1 cellular context compared by ENCODE assay signal in genomic region chr14:24052656-24053547, GRCh38.
A peak's percentile ranks its signal among the peaks of the same experiment; 100 is the strongest.
TF ChIP-seq lines count a peak whose summit lies in the region.

No MANE protein-coding gene starts in this region.

TF ChIP-seq in K562, 482 proteins besides CTCF, POLR2A, EP300 and RAD21:
- TF ChIP-seq TARDBP (IDR thresholded peaks at IDR 0.05) (no peak), MIER1 (IDR thresholded peaks at IDR 0.05; ENCODE audit: low read depth) (peak; percentile 17; the same call in 1 of the 2 replicates), TBP (optimal IDR thresholded peaks at IDR 0.05; ENCODE audit: low read depth, low read length) (no peak), TAF1 (IDR thresholded peaks at IDR 0.05; ENCODE audit: control insufficient read depth, extremely low read depth, insufficient read depth, low read length, severe bottlenecking) (no peak), CBFB (CRISPR knock-in tag; IDR thresholded peaks at IDR 0.05) (no peak), DMBX1 (CRISPR knock-in tag; IDR thresholded peaks at IDR 0.05; ENCODE audit: borderline replicate concordance) (no peak), EGR1 (conservative IDR thresholded peaks at IDR 0.05) (peak; percentile 49)
- TF ChIP-seq, protein P1, sequence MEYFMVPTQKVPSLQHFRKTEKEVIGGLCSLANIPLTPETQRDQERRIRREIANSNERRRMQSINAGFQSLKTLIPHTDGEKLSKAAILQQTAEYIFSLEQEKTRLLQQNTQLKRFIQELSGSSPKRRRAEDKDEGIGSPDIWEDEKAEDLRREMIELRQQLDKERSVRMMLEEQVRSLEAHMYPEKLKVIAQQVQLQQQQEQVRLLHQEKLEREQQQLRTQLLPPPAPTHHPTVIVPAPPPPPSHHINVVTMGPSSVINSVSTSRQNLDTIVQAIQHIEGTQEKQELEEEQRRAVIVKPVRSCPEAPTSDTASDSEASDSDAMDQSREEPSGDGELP (CRISPR knock-in tag; IDR thresholded peaks at IDR 0.05; ENCODE audit: borderline replicate concordance): no peak
TF ChIP-seq in K562: peak in this region for 2.
